In the genomic region with DNA sequence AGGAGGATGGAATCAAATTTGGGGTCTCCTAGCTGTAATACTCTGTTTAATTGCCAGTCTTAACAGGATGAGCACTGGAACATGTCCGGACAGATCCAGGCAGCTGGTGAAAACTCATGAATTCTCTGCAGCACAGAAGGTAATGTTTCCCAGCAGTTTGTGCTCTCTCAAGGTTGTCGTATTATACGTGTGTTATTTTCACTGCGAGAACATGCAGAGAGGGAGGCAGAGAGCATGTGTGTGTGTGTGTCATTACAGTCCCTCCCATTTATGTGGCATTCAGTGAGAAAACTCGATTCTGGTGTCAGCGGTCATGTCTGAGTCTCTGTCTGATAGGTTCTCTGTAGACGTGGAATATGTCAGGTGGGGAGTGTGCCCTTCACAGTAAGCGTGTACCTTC, we compare ENCODE assay signal across 3 cellular contexts.
A peak's percentile ranks its signal among the peaks of the same experiment; 100 is the strongest.
TF ChIP-seq lines count a peak whose summit lies in the region.

No MANE protein-coding gene starts in this region.

TF ChIP-seq in HEK293T, 16 proteins besides CTCF, POLR2A, EP300 and RAD21:
- 0 out of 2 replicates have a peak, but pooled peaks have one; percentile 12 for TF ChIP-seq HDGF (IDR thresholded peaks at IDR 0.05; ENCODE audit: borderline replicate concordance)
- no peak for TF ChIP-seq SP1 (IDR thresholded peaks at IDR 0.05)

TF ChIP-seq in H1, 55 proteins besides CTCF, POLR2A, EP300 and RAD21 (continued from another document):
- TF ChIP-seq BACH1 (IDR thresholded peaks at IDR 0.05; ENCODE audit: low read length) = no peak

TF ChIP-seq in neural cell, 6 proteins besides CTCF, POLR2A, EP300 and RAD21 (continued from another document):
- TF ChIP-seq POLR2AphosphoS5 (IDR thresholded peaks at IDR 0.05) (peak; percentile 69), REST (IDR thresholded peaks at IDR 0.05; ENCODE audit: borderline replicate concordance) (no peak), MXI1 (conservative IDR thresholded peaks at IDR 0.05; ENCODE audit: poor library complexity, severe bottlenecking) (no peak), EZH2 (IDR thresholded peaks at IDR 0.05; ENCODE audit: borderline replicate concordance, insufficient read depth, low read length, poor library complexity, severe bottlenecking) (no peak)
TF ChIP-seq in neural cell: peak in this region for 2.
